ENCODE assay signal across 10 cellular contexts in genomic region chrX:67619253-67619652, GRCh38.
DNase-seq lines count a peak whose midpoint lies in the region; ATAC-seq and TF ChIP-seq lines count a peak whose summit lies in the region.
"Had no signal": no experiment of that assay in that cellular context is flagged by ENCODE, and none has a peak within 500 bp of the region (broad histone marks: within the 10 kb centered on the region; RNA-seq: fewer than 3 reads in every experiment).

No MANE protein-coding gene starts in this region.

- H3K36me3 Mint-ChIP-seq in activated CD4-positive, alpha-beta memory T cell treated with anti-CD3 and anti-CD28 coated beads for 36 hours: no peaks in the 10 kb centered on the region

- H3K4me3 Mint-ChIP-seq in activated CD4-positive, alpha-beta memory T cell treated with anti-CD3 and anti-CD28 coated beads for 36 hours: no peak overlapping the region

- H3K9me3 Mint-ChIP-seq in activated CD4-positive, alpha-beta memory T cell treated with anti-CD3 and anti-CD28 coated beads for 36 hours: peaks cover 6% of the 10 kb centered on the region

- no peak overlapping the region for H3K4me3 ChIP-seq in tibial artery
- no peak overlapping the region for H3K4me3 ChIP-seq in dorsolateral prefrontal cortex

- no peaks in the 10 kb centered on the region for H3K36me3 ChIP-seq in tibial artery

- peak; percentile 10 for DNase-seq in ACHN
- peak; percentile 41 for DNase-seq in dermis blood vessel endothelial cell
- DNase-seq in activated CD4-positive, alpha-beta memory T cell treated with anti-CD3 and anti-CD28 coated beads for 36 hours: no peak
- DNase-seq in activated CD8-positive, alpha-beta memory T cell treated with anti-CD3 and anti-CD28 coated beads, Interleukin-2, amount 50 U/mL, for 4 hours: no peak
- DNase-seq in tibial artery: no peak
- DNase-seq in dorsolateral prefrontal cortex: no peak
- DNase-seq: activated CD4-positive, alpha-beta T cell treated with anti-CD3 and anti-CD28 coated beads for 1 hour had no signal

- TF ChIP-seq CTCF in tibial artery (IDR thresholded peaks at IDR 0.05): no peak
- no peak for TF ChIP-seq CTCF in dorsolateral prefrontal cortex (IDR thresholded peaks at IDR 0.05 in 54 of 56, conservative IDR thresholded peaks at IDR 0.05 in 2 of 56; ENCODE audit: low read depth in 1 of 56, partially characterized antibody in 56 of 56)

- CTCF ChIA-PET in activated CD4-positive, alpha-beta memory T cell treated with anti-CD3 and anti-CD28 coated beads for 36 hours (lab: Charles Lee): no interaction called here

- H3K27me3 ChIP-seq in tibial artery: no peaks in the 10 kb centered on the region
- peaks cover 0 to 46% (median 4%) of the 10 kb centered on the region in 45 donors for H3K27me3 ChIP-seq in dorsolateral prefrontal cortex

- no peak overlapping the region for H3K27ac ChIP-seq in tibial artery
- no peak overlapping the region for H3K27ac ChIP-seq in dorsolateral prefrontal cortex
- H3K27ac ChIP-seq: C4-2B had no signal

- ATAC-seq in GM19438 (IDR thresholded peaks at IDR 0.05; ENCODE audit: low read depth, unreplicated experiment) (peak; percentile 74), HG03432 (IDR thresholded peaks at IDR 0.05; ENCODE audit: unreplicated experiment) (peak; percentile 93)

- POLR2A ChIA-PET in activated CD4-positive, alpha-beta memory T cell treated with anti-CD3 and anti-CD28 coated beads for 36 hours (lab: Charles Lee): no interaction called here

- in situ Hi-C loops in ACHN (cut with HindIII; ENCODE audit: low pct_ligation_motif_present, low pct_unique_long_range_greater_than_20kb, low sequenced_read_pairs): no loop called here

- intact Hi-C loops in activated CD4-positive, alpha-beta memory T cell treated with anti-CD3 and anti-CD28 coated beads for 36 hours (cut with micrococcal nuclease): no loop called here
- intact Hi-C loops in tibial artery (cut with DNase I; ENCODE audit: low total_unique reads) (no loop called here), dorsolateral prefrontal cortex (cut with DNase I) (no loop called here)

- peaks cover 0 to 8% (median 7%) of the 10 kb centered on the region in 3 donors for H3K9me3 ChIP-seq in tibial artery

- H3K27ac Mint-ChIP-seq in activated CD4-positive, alpha-beta memory T cell treated with anti-CD3 and anti-CD28 coated beads for 36 hours: no peak overlapping the region

- no peaks in the 10 kb centered on the region for H3K4me1 ChIP-seq in tibial artery

- no peaks in the 10 kb centered on the region for H3K4me1 Mint-ChIP-seq in activated CD4-positive, alpha-beta memory T cell treated with anti-CD3 and anti-CD28 coated beads for 36 hours (ENCODE audit: low read depth)

- H3K27me3 Mint-ChIP-seq in activated CD4-positive, alpha-beta memory T cell treated with anti-CD3 and anti-CD28 coated beads for 36 hours: no peaks in the 10 kb centered on the region

Comparison
In these comparisons a context has a peak if more than half of its experiments do, and no peak if none do; other contexts are left out.
1. DNase-seq: peak in ACHN (single experiment) and dermis blood vessel endothelial cell (single experiment); none in activated CD4-positive, alpha-beta memory T cell treated with anti-CD3 and anti-CD28 coated beads for 36 hours (single experiment), activated CD8-positive, alpha-beta memory T cell treated with anti-CD3 and anti-CD28 coated beads, Interleukin-2, amount 50 U/mL, for 4 hours (single experiment), tibial artery (0 of 2) and dorsolateral prefrontal cortex (0 of 10).